In the genomic region with DNA sequence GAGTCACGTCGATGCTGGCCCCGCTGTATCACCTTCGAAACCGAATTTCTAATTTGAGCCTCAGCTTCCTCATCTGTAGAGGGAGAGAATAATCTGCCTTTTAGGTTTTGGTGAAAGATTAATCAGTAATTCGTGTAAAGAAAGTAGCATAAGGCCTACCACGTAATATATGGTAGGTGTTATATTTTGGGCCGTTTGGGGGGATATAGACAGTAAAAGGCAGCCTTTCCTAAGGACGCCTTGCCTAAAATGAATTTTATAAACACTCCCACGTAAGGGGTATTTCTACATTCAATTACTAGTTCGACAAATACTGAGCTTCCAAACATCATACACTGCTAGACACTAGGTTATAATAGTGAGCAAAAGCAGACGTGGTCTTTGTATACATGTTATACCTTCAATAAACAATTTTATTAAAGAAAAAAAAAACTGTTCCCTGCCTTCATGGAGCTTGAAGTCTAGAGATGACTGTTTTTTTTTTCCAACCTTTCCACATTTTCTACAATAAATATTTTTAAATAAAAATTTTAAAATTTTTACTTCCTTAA, we compare ENCODE assay signal across 1 cellular context.
A peak's percentile ranks its signal among the peaks of the same experiment; 100 is the strongest.
TF ChIP-seq lines count a peak whose summit lies in the region.

No MANE protein-coding gene starts in this region.

TF ChIP-seq in K562, 482 proteins besides CTCF, POLR2A, EP300 and RAD21 (continued from another document):
- TF ChIP-seq, protein P1, sequence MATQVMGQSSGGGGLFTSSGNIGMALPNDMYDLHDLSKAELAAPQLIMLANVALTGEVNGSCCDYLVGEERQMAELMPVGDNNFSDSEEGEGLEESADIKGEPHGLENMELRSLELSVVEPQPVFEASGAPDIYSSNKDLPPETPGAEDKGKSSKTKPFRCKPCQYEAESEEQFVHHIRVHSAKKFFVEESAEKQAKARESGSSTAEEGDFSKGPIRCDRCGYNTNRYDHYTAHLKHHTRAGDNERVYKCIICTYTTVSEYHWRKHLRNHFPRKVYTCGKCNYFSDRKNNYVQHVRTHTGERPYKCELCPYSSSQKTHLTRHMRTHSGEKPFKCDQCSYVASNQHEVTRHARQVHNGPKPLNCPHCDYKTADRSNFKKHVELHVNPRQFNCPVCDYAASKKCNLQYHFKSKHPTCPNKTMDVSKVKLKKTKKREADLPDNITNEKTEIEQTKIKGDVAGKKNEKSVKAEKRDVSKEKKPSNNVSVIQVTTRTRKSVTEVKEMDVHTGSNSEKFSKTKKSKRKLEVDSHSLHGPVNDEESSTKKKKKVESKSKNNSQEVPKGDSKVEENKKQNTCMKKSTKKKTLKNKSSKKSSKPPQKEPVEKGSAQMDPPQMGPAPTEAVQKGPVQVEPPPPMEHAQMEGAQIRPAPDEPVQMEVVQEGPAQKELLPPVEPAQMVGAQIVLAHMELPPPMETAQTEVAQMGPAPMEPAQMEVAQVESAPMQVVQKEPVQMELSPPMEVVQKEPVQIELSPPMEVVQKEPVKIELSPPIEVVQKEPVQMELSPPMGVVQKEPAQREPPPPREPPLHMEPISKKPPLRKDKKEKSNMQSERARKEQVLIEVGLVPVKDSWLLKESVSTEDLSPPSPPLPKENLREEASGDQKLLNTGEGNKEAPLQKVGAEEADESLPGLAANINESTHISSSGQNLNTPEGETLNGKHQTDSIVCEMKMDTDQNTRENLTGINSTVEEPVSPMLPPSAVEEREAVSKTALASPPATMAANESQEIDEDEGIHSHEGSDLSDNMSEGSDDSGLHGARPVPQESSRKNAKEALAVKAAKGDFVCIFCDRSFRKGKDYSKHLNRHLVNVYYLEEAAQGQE (CRISPR knock-in tag; IDR thresholded peaks at IDR 0.05; ENCODE audit: low read depth), result no peak
- TF ChIP-seq ZNF431 (CRISPR knock-in tag; IDR thresholded peaks at IDR 0.05), result no peak; the same call in 1 of the 2 replicates
- no peak for TF ChIP-seq ARID1B (IDR thresholded peaks at IDR 0.05)
- TF ChIP-seq ETV6 (IDR thresholded peaks at IDR 0.05; ENCODE audit: borderline replicate concordance in 1 of 2, low read depth in 2 of 2, low read length in 1 of 2), result no peak
- peak; percentile 41; the same call in 1 of the 2 replicates for TF ChIP-seq ETV6 (CRISPR knock-in tag; IDR thresholded peaks at IDR 0.05; ENCODE audit: borderline replicate concordance)
- no peak for TF ChIP-seq RBM17 (IDR thresholded peaks at IDR 0.05; ENCODE audit: borderline replicate concordance, low read depth, low read length)
- 0 out of 2 replicates have a peak, but pooled peaks have one; percentile 45 for TF ChIP-seq ZNF224 (CRISPR knock-in tag; IDR thresholded peaks at IDR 0.05)
- TF ChIP-seq YY1 (IDR thresholded peaks at IDR 0.05; ENCODE audit: borderline replicate concordance in 1 of 3, control insufficient read depth in 1 of 3, extremely low read depth in 1 of 3, insufficient read depth in 3 of 3, insufficient read length in 1 of 3, insufficient replicate concordance in 2 of 3, low read depth in 1 of 3, low read length in 2 of 3), result no peak
- TF ChIP-seq, protein P2, sequence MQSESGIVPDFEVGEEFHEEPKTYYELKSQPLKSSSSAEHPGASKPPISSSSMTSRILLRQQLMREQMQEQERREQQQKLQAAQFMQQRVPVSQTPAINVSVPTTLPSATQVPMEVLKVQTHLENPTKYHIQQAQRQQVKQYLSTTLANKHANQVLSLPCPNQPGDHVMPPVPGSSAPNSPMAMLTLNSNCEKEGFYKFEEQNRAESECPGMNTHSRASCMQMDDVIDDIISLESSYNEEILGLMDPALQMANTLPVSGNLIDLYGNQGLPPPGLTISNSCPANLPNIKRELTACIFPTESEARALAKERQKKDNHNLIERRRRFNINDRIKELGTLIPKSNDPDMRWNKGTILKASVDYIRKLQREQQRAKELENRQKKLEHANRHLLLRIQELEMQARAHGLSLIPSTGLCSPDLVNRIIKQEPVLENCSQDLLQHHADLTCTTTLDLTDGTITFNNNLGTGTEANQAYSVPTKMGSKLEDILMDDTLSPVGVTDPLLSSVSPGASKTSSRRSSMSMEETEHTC (IDR thresholded peaks at IDR 0.05), result no peak
- TF ChIP-seq, protein P3, sequence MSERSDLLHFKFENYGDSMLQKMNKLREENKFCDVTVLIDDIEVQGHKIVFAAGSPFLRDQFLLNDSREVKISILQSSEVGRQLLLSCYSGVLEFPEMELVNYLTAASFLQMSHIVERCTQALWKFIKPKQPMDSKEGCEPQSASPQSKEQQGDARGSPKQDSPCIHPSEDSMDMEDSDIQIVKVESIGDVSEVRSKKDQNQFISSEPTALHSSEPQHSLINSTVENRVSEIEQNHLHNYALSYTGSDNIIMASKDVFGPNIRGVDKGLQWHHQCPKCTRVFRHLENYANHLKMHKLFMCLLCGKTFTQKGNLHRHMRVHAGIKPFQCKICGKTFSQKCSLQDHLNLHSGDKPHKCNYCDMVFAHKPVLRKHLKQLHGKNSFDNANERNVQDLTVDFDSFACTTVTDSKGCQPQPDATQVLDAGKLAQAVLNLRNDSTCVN (CRISPR knock-in tag; IDR thresholded peaks at IDR 0.05), result no peak
- TF ChIP-seq ZNF146 (CRISPR knock-in tag; IDR thresholded peaks at IDR 0.05; ENCODE audit: unreplicated experiment), result peak; percentile 1
- TF ChIP-seq ZNF695 (CRISPR knock-in tag; IDR thresholded peaks at IDR 0.05), result no peak
- peak; percentile 84 for TF ChIP-seq ZNF316 (IDR thresholded peaks at IDR 0.05)
- TF ChIP-seq GATAD2A (IDR thresholded peaks at IDR 0.05), result 0 out of 2 replicates have a peak, but pooled peaks have one; percentile 33
- no peak for TF ChIP-seq ESRRB (CRISPR knock-in tag; IDR thresholded peaks at IDR 0.05; ENCODE audit: borderline replicate concordance)
- TF ChIP-seq NFIX (CRISPR knock-in tag; IDR thresholded peaks at IDR 0.05; ENCODE audit: low read depth), result no peak
- no peak for TF ChIP-seq ZNF551 (CRISPR knock-in tag; IDR thresholded peaks at IDR 0.05)
- no peak for TF ChIP-seq ZNF23 (CRISPR knock-in tag; IDR thresholded peaks at IDR 0.05)
- no peak for TF ChIP-seq CBX2 (IDR thresholded peaks at IDR 0.05; ENCODE audit: insufficient read depth, low read length, poor library complexity, severe bottlenecking)
- TF ChIP-seq RUNX1 (IDR thresholded peaks at IDR 0.05; ENCODE audit: low read depth), result no peak
- TF ChIP-seq RCOR1 (IDR thresholded peaks at IDR 0.05; ENCODE audit: borderline replicate concordance in 1 of 2, low read depth in 2 of 2, low read length in 2 of 2), result no peak
- no peak; the same call in 1 of the 2 replicates for TF ChIP-seq ZBTB17 (CRISPR knock-in tag; IDR thresholded peaks at IDR 0.05)
- TF ChIP-seq HNRNPUL1 (IDR thresholded peaks at IDR 0.05; ENCODE audit: low read length), result no peak
- TF ChIP-seq ZNF165 (CRISPR knock-in tag; IDR thresholded peaks at IDR 0.05; ENCODE audit: borderline replicate concordance), result no peak
- TF ChIP-seq, protein P4, sequence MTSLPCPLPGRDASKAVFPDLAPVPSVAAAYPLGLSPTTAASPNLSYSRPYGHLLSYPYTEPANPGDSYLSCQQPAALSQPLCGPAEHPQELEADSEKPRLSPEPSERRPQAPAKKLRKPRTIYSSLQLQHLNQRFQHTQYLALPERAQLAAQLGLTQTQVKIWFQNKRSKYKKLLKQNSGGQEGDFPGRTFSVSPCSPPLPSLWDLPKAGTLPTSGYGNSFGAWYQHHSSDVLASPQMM (CRISPR knock-in tag; IDR thresholded peaks at IDR 0.05), result no peak
- TF ChIP-seq, protein P5, sequence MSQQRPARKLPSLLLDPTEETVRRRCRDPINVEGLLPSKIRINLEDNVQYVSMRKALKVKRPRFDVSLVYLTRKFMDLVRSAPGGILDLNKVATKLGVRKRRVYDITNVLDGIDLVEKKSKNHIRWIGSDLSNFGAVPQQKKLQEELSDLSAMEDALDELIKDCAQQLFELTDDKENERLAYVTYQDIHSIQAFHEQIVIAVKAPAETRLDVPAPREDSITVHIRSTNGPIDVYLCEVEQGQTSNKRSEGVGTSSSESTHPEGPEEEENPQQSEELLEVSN (IDR thresholded peaks at IDR 0.05; ENCODE audit: borderline replicate concordance in 1 of 2, extremely low read depth in 1 of 2, insufficient read depth in 1 of 2, insufficient read length in 1 of 2, low read depth in 1 of 2, low read length in 1 of 2, poor library complexity in 1 of 2, severe bottlenecking in 1 of 2), result no peak
- 0 out of 2 replicates have a peak, but pooled peaks have one; percentile 5 for TF ChIP-seq THRAP3 (IDR thresholded peaks at IDR 0.05; ENCODE audit: borderline replicate concordance)
- TF ChIP-seq NRF1 (conservative IDR thresholded peaks at IDR 0.05 in 1 of 2, IDR thresholded peaks at IDR 0.05 in 1 of 2), result no peak
- no peak for TF ChIP-seq POLR2AphosphoS5 (IDR thresholded peaks at IDR 0.05; ENCODE audit: control insufficient read depth, insufficient read depth, low read depth, low read length)
- TF ChIP-seq, protein P6, sequence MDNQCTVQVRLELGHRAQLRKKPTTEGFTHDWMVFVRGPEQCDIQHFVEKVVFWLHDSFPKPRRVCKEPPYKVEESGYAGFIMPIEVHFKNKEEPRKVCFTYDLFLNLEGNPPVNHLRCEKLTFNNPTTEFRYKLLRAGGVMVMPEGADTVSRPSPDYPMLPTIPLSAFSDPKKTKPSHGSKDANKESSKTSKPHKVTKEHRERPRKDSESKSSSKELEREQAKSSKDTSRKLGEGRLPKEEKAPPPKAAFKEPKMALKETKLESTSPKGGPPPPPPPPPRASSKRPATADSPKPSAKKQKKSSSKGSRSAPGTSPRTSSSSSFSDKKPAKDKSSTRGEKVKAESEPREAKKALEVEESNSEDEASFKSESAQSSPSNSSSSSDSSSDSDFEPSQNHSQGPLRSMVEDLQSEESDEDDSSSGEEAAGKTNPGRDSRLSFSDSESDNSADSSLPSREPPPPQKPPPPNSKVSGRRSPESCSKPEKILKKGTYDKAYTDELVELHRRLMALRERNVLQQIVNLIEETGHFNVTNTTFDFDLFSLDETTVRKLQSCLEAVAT (IDR thresholded peaks at IDR 0.05), result no peak
- no peak for TF ChIP-seq ARHGAP35 (IDR thresholded peaks at IDR 0.05; ENCODE audit: partially characterized antibody)
- TF ChIP-seq ADNP (tag; IDR thresholded peaks at IDR 0.05), result peak; percentile 49; the same call in 1 of the 2 replicates
- no peak for TF ChIP-seq JUNB (CRISPR knock-in tag; conservative IDR thresholded peaks at IDR 0.05)
- 0 out of 2 replicates have a peak, but pooled peaks have one; percentile 10 for TF ChIP-seq NFRKB (IDR thresholded peaks at IDR 0.05; ENCODE audit: low read depth)
- no peak for TF ChIP-seq MTA1 (IDR thresholded peaks at IDR 0.05; ENCODE audit: borderline replicate concordance)
- TF ChIP-seq MEF2A (IDR thresholded peaks at IDR 0.05; ENCODE audit: control insufficient read depth, low read depth, low read length), result no peak
- TF ChIP-seq ZNF324 (CRISPR knock-in tag; IDR thresholded peaks at IDR 0.05), result no peak
- TF ChIP-seq, protein P7, sequence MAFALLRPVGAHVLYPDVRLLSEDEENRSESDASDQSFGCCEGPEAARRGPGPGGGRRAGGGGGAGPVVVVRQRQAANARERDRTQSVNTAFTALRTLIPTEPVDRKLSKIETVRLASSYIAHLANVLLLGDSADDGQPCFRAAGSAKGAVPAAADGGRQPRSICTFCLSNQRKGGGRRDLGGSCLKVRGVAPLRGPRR (CRISPR knock-in tag; IDR thresholded peaks at IDR 0.05), result no peak
- no peak for TF ChIP-seq ZNF778 (CRISPR knock-in tag; IDR thresholded peaks at IDR 0.05)
- TF ChIP-seq TCFL5 (CRISPR knock-in tag; conservative IDR thresholded peaks at IDR 0.05), result no peak
